Comparison of ENCODE assay signal across 1 cellular context in genomic region chr1:33367488-33368405, GRCh38.
TF ChIP-seq lines count a peak whose summit lies in the region.

No MANE protein-coding gene starts in this region.

TF ChIP-seq in HepG2, 621 proteins besides CTCF, POLR2A, EP300 and RAD21 (continued from another document):
- TF ChIP-seq FOXP4 (CRISPR knock-in tag; IDR thresholded peaks at IDR 0.05) (0 out of 2 replicates have a peak, but pooled peaks have one; percentile 13), SSRP1 (CRISPR knock-in tag; IDR thresholded peaks at IDR 0.05) (no peak), XRCC5 (optimal IDR thresholded peaks at IDR 0.05; ENCODE audit: low read length) (peak; percentile 66), HOXA3 (CRISPR knock-in tag; IDR thresholded peaks at IDR 0.05) (peak; percentile 41; the same call in 1 of the 2 replicates)
